9 cellular contexts compared by ENCODE assay signal in the genomic region with DNA sequence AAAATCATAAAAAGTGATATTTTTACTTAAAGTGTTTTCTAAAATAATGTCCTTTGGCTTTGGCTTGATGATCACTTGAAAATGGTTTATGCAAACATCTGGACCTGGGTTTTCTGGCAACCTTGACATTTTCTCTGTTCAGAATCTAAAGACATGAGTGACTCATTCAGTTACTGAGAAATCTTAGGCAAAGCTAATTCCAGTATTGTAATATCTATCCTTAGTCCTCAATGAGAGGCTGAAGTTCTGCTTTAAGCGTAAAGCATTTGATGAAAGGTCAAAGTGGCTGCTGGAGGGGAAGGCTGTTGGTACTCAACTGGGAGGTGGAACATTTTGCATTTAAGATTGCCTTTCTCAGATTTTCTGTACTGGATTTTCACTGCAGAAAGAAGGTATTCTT. TPM values are rescaled to one million over a fixed set of nuclear protein-coding genes. Genes with fewer than 3 reads are reported as not detected.
DNase-seq lines count a peak whose midpoint lies in the region; ATAC-seq and TF ChIP-seq lines count a peak whose summit lies in the region.
"Had no signal": no experiment of that assay in that cellular context is flagged by ENCODE, and none has a peak within 500 bp of the region (broad histone marks: within the 10 kb centered on the region; RNA-seq: fewer than 3 reads in every experiment).

No MANE protein-coding gene starts in this region.

- no peak for DNase-seq in activated T-cell treated with anti-CD3 and anti-CD28 coated beads, Interleukin-2, amount 50 U/mL, for 72 hours
- DNase-seq in activated T-cell treated with anti-CD3 and anti-CD28 coated beads, Interleukin-2, amount 50 U/mL, for 1 hour, result no peak
- no peak for DNase-seq in tibial artery
- DNase-seq in activated CD8-positive, alpha-beta memory T cell treated with anti-CD3 and anti-CD28 coated beads, Interleukin-2, amount 50 U/mL, for 48 hours, result no peak
- no peak for DNase-seq in stimulated activated CD4-positive, alpha-beta T cell treated with anti-CD3 and anti-CD28 coated beads, Interleukin-2, amount 100 ng/mL, for 24 hours

- peak overlapping the region; percentile 96 to 98 for H3K27ac ChIP-seq in tibial artery
- H3K27ac ChIP-seq: SK-N-MC had no signal

- H3K9me3 ChIP-seq in iPS-18c (ENCODE audit: control insufficient read depth, insufficient read depth, low read length) (peaks cover 2% of the 10 kb centered on the region), tibial artery (peaks cover 0 to 5% (median 0%) of the 10 kb centered on the region in 3 donors)

- peaks cover 60% of the 10 kb centered on the region for H3K4me1 Mint-ChIP-seq in activated T-cell treated with anti-CD3 and anti-CD28 coated beads, Interleukin-2, amount 50 U/mL, for 72 hours (ENCODE audit: low read depth)
- peaks cover 57% of the 10 kb centered on the region for H3K4me1 Mint-ChIP-seq in activated T-helper 17 cell treated with anti-CD3 and anti-CD28 coated beads, Interleukin-2, amount 50 U/mL, for 72 hours

- TF ChIP-seq CTCF in tibial artery (IDR thresholded peaks at IDR 0.05), result no peak

- no peaks in the 10 kb centered on the region for H3K27me3 Mint-ChIP-seq in activated T-cell treated with anti-CD3 and anti-CD28 coated beads, Interleukin-2, amount 50 U/mL, for 72 hours (ENCODE audit: low read depth)
- no peaks in the 10 kb centered on the region for H3K27me3 Mint-ChIP-seq in activated T-helper 17 cell treated with anti-CD3 and anti-CD28 coated beads, Interleukin-2, amount 50 U/mL, for 72 hours

- H3K4me3 Mint-ChIP-seq in activated T-cell treated with anti-CD3 and anti-CD28 coated beads, Interleukin-2, amount 50 U/mL, for 72 hours, result peak overlapping the region; percentile 82 to 91
- peak overlapping the region; percentile 99 for H3K4me3 Mint-ChIP-seq in activated T-helper 17 cell treated with anti-CD3 and anti-CD28 coated beads, Interleukin-2, amount 50 U/mL, for 72 hours

- no peaks in the 10 kb centered on the region for H3K36me3 ChIP-seq in tibial artery

- no peak for ATAC-seq in activated T-cell treated with anti-CD3 and anti-CD28 coated beads, Interleukin-2, amount 50 U/mL, for 72 hours (replicated peaks in 1 of 2)
- ATAC-seq in activated T-helper 17 cell treated with anti-CD3 and anti-CD28 coated beads, Interleukin-2, amount 50 U/mL, for 72 hours (replicated peaks), result no peak
- ATAC-seq in GM18502 (IDR thresholded peaks at IDR 0.05; ENCODE audit: poor library complexity, unreplicated experiment), result no peak

- peaks cover 0 to 3% of the 10 kb centered on the region in 2 donors for H3K9me3 Mint-ChIP-seq in activated T-cell treated with anti-CD3 and anti-CD28 coated beads, Interleukin-2, amount 50 U/mL, for 72 hours
- H3K9me3 Mint-ChIP-seq in activated T-helper 17 cell treated with anti-CD3 and anti-CD28 coated beads, Interleukin-2, amount 50 U/mL, for 72 hours, result no peaks in the 10 kb centered on the region

- intact Hi-C loops in tibial artery (cut with DNase I; ENCODE audit: low total_unique reads), result loop anchor here (5.0 to 10.0 kb wide), 3 partner anchors 305 to 1403 kb away; a partner anchor contains a TSS

- no peaks in the 10 kb centered on the region for H3K27me3 ChIP-seq in tibial artery

- H3K27ac Mint-ChIP-seq in activated T-cell treated with anti-CD3 and anti-CD28 coated beads, Interleukin-2, amount 50 U/mL, for 72 hours, result peak overlapping the region; percentile 74
- peak overlapping the region; percentile 92 for H3K27ac Mint-ChIP-seq in activated T-helper 17 cell treated with anti-CD3 and anti-CD28 coated beads, Interleukin-2, amount 50 U/mL, for 72 hours

- 0 out of 2 replicates have a peak overlapping the region, but pooled peaks have one; percentile 22 for H3K4me3 ChIP-seq in iPS-18c (ENCODE audit: insufficient read depth, low read depth, low read length)
- peak overlapping the region; percentile 75 to 93 for H3K4me3 ChIP-seq in tibial artery

- H3K36me3 Mint-ChIP-seq in activated T-cell treated with anti-CD3 and anti-CD28 coated beads, Interleukin-2, amount 50 U/mL, for 72 hours (ENCODE audit: insufficient read depth in 2 of 2), result peaks cover 1 to 2% of the 10 kb centered on the region in 2 donors
- H3K36me3 Mint-ChIP-seq in activated T-helper 17 cell treated with anti-CD3 and anti-CD28 coated beads, Interleukin-2, amount 50 U/mL, for 72 hours (ENCODE audit: low read depth), result peaks cover 12% of the 10 kb centered on the region

- peaks cover 0 to 53% (median 36%) of the 10 kb centered on the region in 4 donors for H3K4me1 ChIP-seq in tibial artery

RNA-seq across cellular contexts. Expression of a gene that starts 2.3 kb away (rescaled TPM):
- total RNA-seq in activated T-cell treated with anti-CD3 and anti-CD28 coated beads, Interleukin-2, amount 50 U/mL, for 72 hours, result 10 to 100 TPM; 47.4 to 48.8 TPM
- 10 to 100 TPM; 17.8 to 28.1 TPM for total RNA-seq in activated T-helper 17 cell treated with anti-CD3 and anti-CD28 coated beads, Interleukin-2, amount 50 U/mL, for 72 hours
